In genomic region chrX:28876415-28876814, GRCh38 we compare ENCODE assay signal across 20 cellular contexts.
DNase-seq lines count a peak whose midpoint lies in the region; ATAC-seq, FAIRE-seq and TF ChIP-seq lines count a peak whose summit lies in the region.
"Had no signal": no experiment of that assay in that cellular context is flagged by ENCODE, and none has a peak within 500 bp of the region (broad histone marks: within the 10 kb centered on the region; RNA-seq: fewer than 3 reads in every experiment).

No MANE protein-coding gene starts in this region.

- TF ChIP-seq POLR2A in A549 (IDR thresholded peaks at IDR 0.05; ENCODE audit: low read length) (no peak), esophagus squamous epithelium (IDR thresholded peaks at IDR 0.05) (no peak)

- no peaks in the 10 kb centered on the region for H3K27me3 ChIP-seq in MG63
- no peaks in the 10 kb centered on the region for H3K27me3 ChIP-seq in esophagus squamous epithelium

- no peak for DNase-seq in A549 (ENCODE audit: low read depth in 1 of 2, low spot score in 1 of 2)
- peak; percentile 22 for DNase-seq in G401 (ENCODE audit: low spot score)
- DNase-seq in globus pallidus (ENCODE audit: low spot score): peak; percentile 54
- DNase-seq in pons (ENCODE audit: low spot score): peak; percentile 65
- DNase-seq in MG63: no peak
- DNase-seq in esophagus squamous epithelium (lab: John Stamatoyannopoulos, UW): no peak
- DNase-seq: CD8-positive, alpha-beta T cell; COR-L47; DMS153; DMS79 treated with DMSO at 0.1 percent for 48 hours; EL; GDM1; GOT3 had no signal

- no peak for TF ChIP-seq RAD21 in A549 (conservative IDR thresholded peaks at IDR 0.05 in 1 of 2, IDR thresholded peaks at IDR 0.05 in 1 of 2)

- POLR2A ChIA-PET in A549 (lab: Yijun Ruan, JAX): no interaction called here

- no peak overlapping the region for H3K4me2 ChIP-seq in A549

- no peak for TF ChIP-seq EP300 in A549 (IDR thresholded peaks at IDR 0.05)

- H3K4me1 ChIP-seq in A549: no peaks in the 10 kb centered on the region
- no peaks in the 10 kb centered on the region for H3K4me1 ChIP-seq in esophagus squamous epithelium

- no peak overlapping the region for H3K4me3 ChIP-seq in A549
- H3K4me3 ChIP-seq in MG63: no peak overlapping the region
- H3K4me3 ChIP-seq in esophagus squamous epithelium: no peak overlapping the region
- H3K4me3 ChIP-seq: HAP-1 had no signal

- H3K36me3 ChIP-seq in MG63 (no peaks in the 10 kb centered on the region), esophagus squamous epithelium (no peaks in the 10 kb centered on the region)
- H3K36me3 ChIP-seq: HAP-1 had no signal

- TF ChIP-seq CTCF in A549 (IDR thresholded peaks at IDR 0.05) (no peak), esophagus squamous epithelium (IDR thresholded peaks at IDR 0.05) (no peak)

- no peak for ATAC-seq in A549
- ATAC-seq in GM21390 (IDR thresholded peaks at IDR 0.05; ENCODE audit: unreplicated experiment): no peak
- no peak for ATAC-seq in HG03378 (IDR thresholded peaks at IDR 0.05; ENCODE audit: unreplicated experiment)
- ATAC-seq: CD8-positive, alpha-beta T cell; HepG2 had no signal

- CTCF ChIA-PET in A549 (lab: Yijun Ruan, JAX): interaction anchor here (0.6 kb wide), 1 partner anchor 218 kb away, joined by 3 read pairs; no protein-coding TSS in a partner anchor

- H3K27ac ChIP-seq in A549 (no peak overlapping the region), esophagus squamous epithelium (no peak overlapping the region)

- intact Hi-C loops in esophagus squamous epithelium (cut with DNase I): no loop called here

- peak; percentile 84 for FAIRE-seq in A549 (lab: Jason Lieb, UNC)
- FAIRE-seq: A204.1, D721Med, HepG2, HTR-8/SVneo had no signal

- in situ Hi-C loops in G401 (cut with HindIII; ENCODE audit: low sequenced_read_pairs): no loop called here

- H3K9me3 ChIP-seq in A549 (no peaks in the 10 kb centered on the region), MG63 (no peaks in the 10 kb centered on the region), esophagus squamous epithelium (no peaks in the 10 kb centered on the region)
- H3K9me3 ChIP-seq: HAP-1 had no signal

- WGBS in A549 (ENCODE audit: missing lambda C conversion rate): 0% methylated on average over 1 of the region's 1 CpG
- WGBS in esophagus squamous epithelium, 2 donors: 13 to 33% methylated on average over 1 of the region's 1 CpG

TF ChIP-seq in A549, 52 proteins besides CTCF, POLR2A, EP300 and RAD21:
- TF ChIP-seq, protein P1, sequence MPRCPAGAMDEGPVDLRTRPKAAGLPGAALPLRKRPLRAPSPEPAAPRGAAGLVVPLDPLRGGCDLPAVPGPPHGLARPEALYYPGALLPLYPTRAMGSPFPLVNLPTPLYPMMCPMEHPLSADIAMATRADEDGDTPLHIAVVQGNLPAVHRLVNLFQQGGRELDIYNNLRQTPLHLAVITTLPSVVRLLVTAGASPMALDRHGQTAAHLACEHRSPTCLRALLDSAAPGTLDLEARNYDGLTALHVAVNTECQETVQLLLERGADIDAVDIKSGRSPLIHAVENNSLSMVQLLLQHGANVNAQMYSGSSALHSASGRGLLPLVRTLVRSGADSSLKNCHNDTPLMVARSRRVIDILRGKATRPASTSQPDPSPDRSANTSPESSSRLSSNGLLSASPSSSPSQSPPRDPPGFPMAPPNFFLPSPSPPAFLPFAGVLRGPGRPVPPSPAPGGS (IDR thresholded peaks at IDR 0.05): no peak
- TF ChIP-seq SREBF2 (IDR thresholded peaks at IDR 0.05) (no peak), CBX2 (IDR thresholded peaks at IDR 0.05; ENCODE audit: borderline replicate concordance, low read depth) (no peak), GATA3 (IDR thresholded peaks at IDR 0.05; ENCODE audit: borderline replicate concordance) (no peak), HMGXB4 (CRISPR knock-in tag; IDR thresholded peaks at IDR 0.05; ENCODE audit: borderline replicate concordance) (no peak), ZSCAN20 (CRISPR knock-in tag; IDR thresholded peaks at IDR 0.05) (no peak)

Comparison
In these comparisons a context has a peak if more than half of its experiments do, and no peak if none do; other contexts are left out.
1. DNase-seq: peak in G401 (single experiment), globus pallidus (single experiment) and pons (single experiment); none in A549 (0 of 2), MG63 (single experiment) and esophagus squamous epithelium (single experiment).